In the genomic region with DNA sequence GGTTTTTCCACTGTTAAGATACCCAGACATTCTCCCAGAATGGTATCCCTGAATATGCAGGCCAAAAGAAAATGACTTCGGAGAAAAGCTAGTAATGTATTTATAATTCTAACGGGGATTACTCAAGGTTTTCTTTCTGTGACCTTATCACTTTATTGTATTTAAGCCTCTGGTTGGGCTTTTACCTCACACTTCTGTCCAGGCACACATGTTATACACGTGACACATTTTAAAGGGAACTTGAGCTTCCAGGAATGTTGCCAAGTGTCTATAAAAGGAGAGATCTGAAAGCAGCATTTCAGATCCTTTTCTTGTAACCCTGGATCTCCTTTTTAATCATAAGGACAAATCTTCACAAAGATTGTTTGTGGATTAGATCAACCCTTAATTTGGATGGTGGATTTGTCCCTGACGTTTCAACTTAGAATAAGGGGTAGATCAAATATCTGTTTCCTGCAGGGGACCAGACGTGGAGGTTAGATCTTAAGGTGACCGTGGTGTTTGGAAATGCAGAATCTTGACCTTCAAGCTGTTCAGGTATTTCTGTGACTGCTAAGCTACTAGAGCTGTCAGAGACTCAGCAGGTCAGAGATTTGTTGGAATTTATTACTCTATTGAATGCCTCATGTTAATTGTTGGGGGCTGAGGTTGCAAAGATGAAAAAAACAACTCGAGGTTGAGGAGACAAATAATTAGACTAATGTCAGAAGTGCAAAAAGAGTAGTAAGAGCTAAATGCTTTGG, we compare ENCODE assay signal across 8 cellular contexts. TPM values are rescaled to one million over a fixed set of nuclear protein-coding genes. Genes with fewer than 3 reads are reported as not detected.
DNase-seq lines count a peak whose midpoint lies in the region; ATAC-seq and TF ChIP-seq lines count a peak whose summit lies in the region.

No MANE protein-coding gene starts in this region.

- H3K4me3 ChIP-seq in right atrium auricular region (peak overlapping the region in 1 of 2 donors; percentile 74), PC-9 (peak overlapping the region; percentile 83), endocrine pancreas (ENCODE audit: control insufficient read depth, insufficient read depth, low read length) (peak overlapping the region; percentile 77)

- peak overlapping the region; percentile 88 for H3K4me2 ChIP-seq in PC-9

- H3K79me2 ChIP-seq in PC-9 (ENCODE audit: low read depth) = peaks cover 70% of the 10 kb centered on the region

- H3K27ac Mint-ChIP-seq in neural crest cell (ENCODE audit: unreplicated experiment) = no peak overlapping the region

- CTCF ChIA-PET in PC-9 (lab: Charles Lee) = interaction anchor here (0.5 to 2.6 kb wide), 13 partner anchors 8 to 1036 kb away, joined by 3 to 38 read pairs (median 5); no protein-coding TSS in a partner anchor

- H3K9me3 ChIP-seq in right atrium auricular region = no peaks in the 10 kb centered on the region
- no peaks in the 10 kb centered on the region for H3K9me3 ChIP-seq in PC-9 (ENCODE audit: insufficient read depth, low read depth)
- H3K9me3 ChIP-seq in endocrine pancreas (ENCODE audit: control insufficient read depth, low read length) = no peaks in the 10 kb centered on the region

- peak overlapping the region; percentile 84 for H3K4me3 Mint-ChIP-seq in neural crest cell

- H4K20me1 ChIP-seq in PC-9 (ENCODE audit: insufficient read depth) = no peaks in the 10 kb centered on the region

- H3K27me3 ChIP-seq in right atrium auricular region = no peaks in the 10 kb centered on the region
- no peaks in the 10 kb centered on the region for H3K27me3 ChIP-seq in PC-9 (ENCODE audit: insufficient read depth, low read depth)
- no peaks in the 10 kb centered on the region for H3K27me3 ChIP-seq in endocrine pancreas (ENCODE audit: control insufficient read depth, insufficient read depth, low read length)

- H3K27ac ChIP-seq in right atrium auricular region = peak overlapping the region; percentile 96 to 97
- H3K27ac ChIP-seq in PC-9 = no peak overlapping the region

- H3K4me1 ChIP-seq in right atrium auricular region (peaks cover 0 to 72% of the 10 kb centered on the region in 2 donors), PC-9 (replicated peaks; ENCODE audit: insufficient read depth) (peaks cover 25% of the 10 kb centered on the region), endocrine pancreas (ENCODE audit: control insufficient read depth, insufficient read depth, low read length) (peaks cover 9% of the 10 kb centered on the region)

- no peak for TF ChIP-seq CTCF in right atrium auricular region (IDR thresholded peaks at IDR 0.05)
- no peak for TF ChIP-seq CTCF in PC-9 (conservative IDR thresholded peaks at IDR 0.05)
- TF ChIP-seq CTCF in neural crest cell (conservative IDR thresholded peaks at IDR 0.05) = no peak

- no peaks in the 10 kb centered on the region for H3K9me2 ChIP-seq in PC-9 (ENCODE audit: insufficient read depth)

- TSS peak; percentile 33 for BruUV-seq in PC-9 (replicated peaks; lab: Mats Ljungman, UMichigan)

- DNase-seq in right atrium auricular region (ENCODE audit: low spot score) (no peak), Right ventricle myocardium superior (no peak), PC-9 (peak in 1 of 2 experiments; percentile 48), neural crest cell (ENCODE audit: low read depth, low spot score) (no peak), NCI-H187 treated with DMSO at 0.1 percent for 48 hours (lab: John Stamatoyannopoulos, UW) (no peak)

- no peaks in the 10 kb centered on the region for H3K9me3 Mint-ChIP-seq in neural crest cell

- intact Hi-C loops in Right ventricle myocardium superior (cut with DNase I) (no loop called here), PC-9 (cut with micrococcal nuclease; ENCODE audit: unreplicated experiment) (loop anchor here (2.0 to 5.0 kb wide), 2 partner anchors 203 to 287 kb away; a partner anchor contains a TSS)

- peaks cover 80% of the 10 kb centered on the region for H3K4me1 Mint-ChIP-seq in neural crest cell

- H3K36me3 Mint-ChIP-seq in neural crest cell (ENCODE audit: low read depth) = no peaks in the 10 kb centered on the region

- no peaks in the 10 kb centered on the region for H3K27me3 Mint-ChIP-seq in neural crest cell (ENCODE audit: low read depth)

- peaks cover 28% of the 10 kb centered on the region for H3F3A ChIP-seq in PC-9 (ENCODE audit: insufficient read depth, low read depth)

- H3K9ac ChIP-seq in endocrine pancreas (ENCODE audit: control insufficient read depth, insufficient read depth, low read length) = no peak overlapping the region

- no peak overlapping the region for H2AFZ ChIP-seq in PC-9

- H3K36me3 ChIP-seq in right atrium auricular region (no peaks in the 10 kb centered on the region), PC-9 (ENCODE audit: low read depth) (no peaks in the 10 kb centered on the region), endocrine pancreas (ENCODE audit: control insufficient read depth, insufficient read depth, low read length) (no peaks in the 10 kb centered on the region)

- POLR2A ChIA-PET in PC-9 (lab: Charles Lee; ENCODE audit: unreplicated experiment) = interaction anchor here (0.5 to 2.0 kb wide), 4 partner anchors 11 to 359 kb away, joined by 8 to 23 read pairs (median 15); no protein-coding TSS in a partner anchor

- no peak for ATAC-seq in Right ventricle myocardium superior (ENCODE audit: poor library complexity)
- ATAC-seq in GM18520 (IDR thresholded peaks at IDR 0.05; ENCODE audit: unreplicated experiment) = no peak
- no peak for ATAC-seq in HG03520 (IDR thresholded peaks at IDR 0.05; ENCODE audit: unreplicated experiment)

RNA-seq across cellular contexts. Expression of a gene that starts 1.5 kb away (rescaled TPM):
- total RNA-seq in right atrium auricular region (10 to 100 TPM; 64.7 to 87.8 TPM), Right ventricle myocardium superior (64.1 TPM), PC-9 (2021) (54.7 and 66.3 TPM in 2 replicates), neural crest cell (28.7 and 29.8 TPM in 2 replicates)

RNA-seq across cellular contexts. Expression of a gene that starts 42.0 kb away (rescaled TPM):
- total RNA-seq in right atrium auricular region (not detected), Right ventricle myocardium superior (not detected), PC-9 (2021) (not detected in 2 replicates), neural crest cell (5.6 and 5.9 TPM in 2 replicates)
